In the genomic region with DNA sequence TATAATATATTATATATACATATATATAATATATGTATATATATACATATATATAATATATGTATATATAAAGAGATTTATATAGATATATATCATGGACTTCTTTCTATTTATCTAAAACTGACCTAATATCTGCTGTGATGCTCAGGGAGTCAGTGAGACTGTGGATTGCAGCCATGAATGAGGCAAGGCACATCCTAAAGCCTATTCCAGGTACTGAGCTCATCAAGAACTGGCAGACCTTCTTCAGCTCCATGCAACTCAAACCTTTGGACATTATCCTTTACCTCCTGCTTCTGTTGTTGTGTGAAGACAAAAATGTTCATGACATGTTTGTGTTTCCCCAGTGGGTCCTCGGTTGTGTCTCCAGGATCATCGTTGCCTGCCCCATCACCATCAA, we compare ENCODE assay signal across 31 cellular contexts. TPM values are rescaled to one million over a fixed set of nuclear protein-coding genes. Genes with fewer than 3 reads are reported as not detected.
DNase-seq lines count a peak whose midpoint lies in the region; ATAC-seq and TF ChIP-seq lines count a peak whose summit lies in the region.
"Had no signal": no experiment of that assay in that cellular context is flagged by ENCODE, and none has a peak within 500 bp of the region (broad histone marks: within the 10 kb centered on the region; RNA-seq: fewer than 3 reads in every experiment).

No MANE protein-coding gene starts in this region.

- in situ Hi-C loops in gastrocnemius medialis (cut with MboI; ENCODE audit: low sequenced_read_pairs in 4 of 4): no loop called here

- H2AFZ ChIP-seq in fibroblast of lung (ENCODE audit: low read length): no peak overlapping the region

- peak in 3 of 4 donors; percentile 58 to 84 (median 71) for ATAC-seq in psoas muscle
- peak; percentile 45 to 82 for ATAC-seq in gastrocnemius medialis
- ATAC-seq in HG02588 (IDR thresholded peaks at IDR 0.05; ENCODE audit: unreplicated experiment): no peak
- no peak for ATAC-seq in HG02885 (IDR thresholded peaks at IDR 0.05; ENCODE audit: poor library complexity, unreplicated experiment)
- ATAC-seq in HG03354 (IDR thresholded peaks at IDR 0.05; ENCODE audit: poor library complexity, severe bottlenecking, unreplicated experiment): no peak
- ATAC-seq: A549; CD8-positive, alpha-beta T cell had no signal

- no peaks in the 10 kb centered on the region for H3K79me2 ChIP-seq in fibroblast of lung (ENCODE audit: control insufficient read depth, insufficient read depth, low read length)

- TF ChIP-seq POLR2A in gastrocnemius medialis (IDR thresholded peaks at IDR 0.05): no peak

- no peak for TF ChIP-seq CTCF in fibroblast of lung (conservative IDR thresholded peaks at IDR 0.05 in 1 of 2, IDR thresholded peaks at IDR 0.05 in 1 of 2; ENCODE audit: low read depth in 1 of 2, low read length in 2 of 2)
- TF ChIP-seq CTCF in psoas muscle (IDR thresholded peaks at IDR 0.05): no peak
- TF ChIP-seq CTCF in gastrocnemius medialis (IDR thresholded peaks at IDR 0.05 in 4 of 5, conservative IDR thresholded peaks at IDR 0.05 in 1 of 5): no peak

- H4K20me1 ChIP-seq in fibroblast of lung (ENCODE audit: control insufficient read depth, extremely low read depth, insufficient read depth, low read length): no peaks in the 10 kb centered on the region
- H4K20me1 ChIP-seq: BLaER1; BLaER1 treated with 17β-estradiol and CSF1 and Interleukin-3, amounts not matched to agents 10 nM and 100 nM had no signal

- H3K27ac ChIP-seq in fibroblast of lung (ENCODE audit: insufficient read depth, low read length): no peak overlapping the region
- no peak overlapping the region for H3K27ac ChIP-seq in psoas muscle
- no peak overlapping the region for H3K27ac ChIP-seq in gastrocnemius medialis
- H3K27ac ChIP-seq: 22Rv1; A549; BLaER1; BLaER1 treated with 17β-estradiol and CSF1 and Interleukin-3, amounts not matched to agents 10 nM and 100 nM; C4-2B had no signal

- no peaks in the 10 kb centered on the region for H3K4me1 ChIP-seq in fibroblast of lung (ENCODE audit: control insufficient read depth, extremely low read depth, insufficient read depth, low read length)
- H3K4me1 ChIP-seq in psoas muscle: no peaks in the 10 kb centered on the region
- no peaks in the 10 kb centered on the region for H3K4me1 ChIP-seq in gastrocnemius medialis
- H3K4me1 ChIP-seq: BE2C had no signal

- peak overlapping the region; percentile 4 for H3K9ac ChIP-seq in fibroblast of lung (ENCODE audit: insufficient read depth, low read length)
- H3K9ac ChIP-seq: BLaER1; BLaER1 treated with 17β-estradiol and CSF1 and Interleukin-3, amounts not matched to agents 10 nM and 100 nM had no signal

- intact Hi-C loops in psoas muscle (cut with DNase I) (no loop called here), gastrocnemius medialis (cut with DNase I; ENCODE audit: low total_unique reads) (no loop called here)

- H3K4me2 ChIP-seq in fibroblast of lung (ENCODE audit: extremely low read depth, insufficient read depth, low read length): no peak overlapping the region
- H3K4me2 ChIP-seq: A549; BLaER1; BLaER1 treated with 17β-estradiol and CSF1 and Interleukin-3, amounts not matched to agents 10 nM and 100 nM had no signal

- DNase-seq in fibroblast of lung (ENCODE audit: low read depth in 2 of 2): no peak
- no peak for DNase-seq in psoas muscle
- DNase-seq in gastrocnemius medialis: no peak
- DNase-seq: 8988T; ACHN; AML-193; BE2C; C1 segment of cervical spinal cord; Caco-2; Calu3; CD4-positive, alpha-beta memory T cell; CD4-positive, alpha-beta T cell; CD4-positive, CD25-positive, alpha-beta regulatory T cell; CD8-positive, alpha-beta memory T cell; CD8-positive, alpha-beta T cell; COR-L47; DMS 273 treated with DMSO at 0.1 percent for 48 hours; DMS153; DMS53; DMS79; DMS79 treated with DMSO at 0.1 percent for 48 hours; DND-41; EL had no signal

- no peak overlapping the region for H3K4me3 ChIP-seq in fibroblast of lung (replicated peaks in 1 of 4; ENCODE audit: control extremely low read depth in 1 of 4, insufficient read depth in 1 of 4, low read depth in 3 of 4, low read length in 4 of 4)
- no peak overlapping the region for H3K4me3 ChIP-seq in psoas muscle
- no peak overlapping the region for H3K4me3 ChIP-seq in gastrocnemius medialis
- H3K4me3 ChIP-seq: A549; BLaER1; BLaER1 treated with 17β-estradiol and CSF1 and Interleukin-3, amounts not matched to agents 10 nM and 100 nM had no signal

- no peaks in the 10 kb centered on the region for H3K9me3 ChIP-seq in fibroblast of lung (ENCODE audit: control insufficient read depth, insufficient read depth, low read depth, low read length)
- no peaks in the 10 kb centered on the region for H3K9me3 ChIP-seq in psoas muscle
- no peaks in the 10 kb centered on the region for H3K9me3 ChIP-seq in gastrocnemius medialis
- H3K9me3 ChIP-seq: A549, BE2C, BLaER1, Caco-2 had no signal

- H3K27me3 ChIP-seq in fibroblast of lung (ENCODE audit: control insufficient read depth, insufficient read depth, low read length) (no peaks in the 10 kb centered on the region), psoas muscle (ENCODE audit: insufficient read depth in 3 of 3, low read length in 2 of 3) (no peaks in the 10 kb centered on the region), gastrocnemius medialis (no peaks in the 10 kb centered on the region)
- H3K27me3 ChIP-seq: BE2C; BLaER1; BLaER1 treated with 17β-estradiol and CSF1 and Interleukin-3, amounts not matched to agents 10 nM and 100 nM had no signal

- 87 to 100% (median 89%) methylated on average over 2 of the region's 2 CpGs for WGBS in psoas muscle, 3 donors

- H3K36me3 ChIP-seq in fibroblast of lung (ENCODE audit: control insufficient read depth, insufficient read depth, low read length): no peaks in the 10 kb centered on the region
- H3K36me3 ChIP-seq in psoas muscle (ENCODE audit: insufficient read depth in 1 of 2, low read depth in 1 of 2): no peaks in the 10 kb centered on the region
- H3K36me3 ChIP-seq in gastrocnemius medialis: no peaks in the 10 kb centered on the region
- H3K36me3 ChIP-seq: BE2C; BLaER1; BLaER1 treated with 17β-estradiol and CSF1 and Interleukin-3, amounts not matched to agents 10 nM and 100 nM had no signal

RNA-seq across cellular contexts. Expression of a gene that starts 7.7 kb away (rescaled TPM):
- total RNA-seq in fibroblast of lung (69.0 and 89.6 TPM in 2 replicates), psoas muscle (10 to 100 TPM; 42.8 to 80.3 (median 58.3) TPM), gastrocnemius medialis (10 to 100 TPM; 56.0 to 65.7 (median 58.1) TPM)
- polyA plus RNA-seq in fibroblast of lung (55.9 and 124 TPM in 2 replicates), psoas muscle (1 to 10 TPM; 2.6 to 8.7 (median 3.1) TPM)
- 20.2 and 70.2 TPM in 2 replicates for polyA plus RNA-seq in fibroblast of lung (2012)
- polyA minus RNA-seq in fibroblast of lung (ENCODE audit: low replicate concordance): 1,083 and 1,760 TPM in 2 replicates

Comparison
In these comparisons a context has a peak if more than half of its experiments do, and no peak if none do; other contexts are left out.
1. ATAC-seq: peak in psoas muscle (3 of 4) and gastrocnemius medialis (2 of 2); none in HG02588 (single experiment), HG02885 (single experiment) and HG03354 (single experiment).